In genomic region chr17:50094243-50094752, GRCh38 we compare ENCODE assay signal across 8 cellular contexts.
DNase-seq lines count a peak whose midpoint lies in the region; ATAC-seq and TF ChIP-seq lines count a peak whose summit lies in the region.

No MANE protein-coding gene starts in this region.

- H3K9me3 ChIP-seq in HUES6 (ENCODE audit: control insufficient read depth, insufficient read depth, low read depth, low read length), result no peaks in the 10 kb centered on the region

- H3K4me3 ChIP-seq in GM12864 (ENCODE audit: low read depth, low read length), result peak overlapping the region; percentile 55
- peak overlapping the region; percentile 92 for H3K4me3 ChIP-seq in HUES6 (ENCODE audit: low read depth, low read length)
- H3K4me3 ChIP-seq in epithelial cell of esophagus (ENCODE audit: low read length), result peak overlapping the region; percentile 88

- DNase-seq in GM12864 (ENCODE audit: low read depth) (peak; percentile 57), NOMO-1 treated with dmso at 0.1 percent for 144 hours (lab: John Stamatoyannopoulos, UW; ENCODE audit: unreplicated experiment) (peak; percentile 34), epithelial cell of esophagus (ENCODE audit: low read depth) (peak; percentile 87), middle frontal gyrus (ENCODE audit: extremely low spot score, low spot score) (peak; percentile 94)
- peak; percentile 99 for DNase-seq in activated CD8-positive, alpha-beta memory T cell treated with anti-CD3 and anti-CD28 coated beads, Interleukin-2, amount 50 U/mL, for 48 hours
- peak; percentile 69 to 72 for DNase-seq in stimulated activated CD8-positive, alpha-beta memory T cell treated with anti-CD3 and anti-CD28 coated beads, Interleukin-15, amount 100 ng/mL, for 48 hours (ENCODE audit: low read depth in 2 of 2)

- peak; percentile 75 for TF ChIP-seq CTCF in GM12864 (IDR thresholded peaks at IDR 0.05; ENCODE audit: low read depth, low read length, missing control alignments)
- peak; percentile 77 for TF ChIP-seq CTCF in epithelial cell of esophagus (IDR thresholded peaks at IDR 0.05; ENCODE audit: insufficient read depth, low read depth, low read length, missing control alignments)

- no peak for ATAC-seq in GM18861 (IDR thresholded peaks at IDR 0.05; ENCODE audit: unreplicated experiment)

- peaks cover 6% of the 10 kb centered on the region for H3K4me1 ChIP-seq in HUES6 (ENCODE audit: control insufficient read depth, insufficient read depth, low read length)

- peak overlapping the region; percentile 36 for H3K9ac ChIP-seq in HUES6 (ENCODE audit: low read length)

- H3K27ac ChIP-seq in HUES6 (ENCODE audit: low read depth, low read length), result no peak overlapping the region

- peaks cover 10% of the 10 kb centered on the region; the same call in 1 of the 2 replicates for H3K36me3 ChIP-seq in HUES6 (ENCODE audit: control insufficient read depth, insufficient read depth, low read length)

- no peaks in the 10 kb centered on the region for H3K27me3 ChIP-seq in HUES6 (ENCODE audit: control insufficient read depth, insufficient read depth, low read length)

Comparison
In these comparisons a context has a peak if more than half of its experiments do, and no peak if none do; other contexts are left out.
1. DNase-seq: peak in every context shown above with its lines; median percentile 99 in activated CD8-positive, alpha-beta memory T cell treated with anti-CD3 and anti-CD28 coated beads, Interleukin-2, amount 50 U/mL, for 48 hours; 94 in middle frontal gyrus; 87 in epithelial cell of esophagus; 70 in stimulated activated CD8-positive, alpha-beta memory T cell treated with anti-CD3 and anti-CD28 coated beads, Interleukin-15, amount 100 ng/mL, for 48 hours; 57 in GM12864; 34 in NOMO-1 treated with dmso at 0.1 percent for 144 hours.